Comparison of ENCODE assay signal across 7 cellular contexts in the genomic region with DNA sequence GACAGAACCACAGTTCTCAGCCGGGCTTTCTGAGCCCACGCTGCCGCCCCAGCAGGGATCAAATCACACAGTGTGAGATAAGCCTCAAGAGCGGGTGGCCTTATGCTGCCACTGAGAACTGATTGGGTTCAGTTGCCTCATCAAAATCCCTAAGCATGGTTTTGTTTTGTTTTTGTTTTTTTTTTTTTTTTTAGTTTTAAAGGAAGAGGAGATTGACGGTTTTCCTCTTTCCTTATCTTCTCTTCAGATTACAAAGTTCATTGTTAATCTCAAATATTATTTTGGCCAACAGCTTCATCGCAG. TPM values are rescaled to one million over a fixed set of nuclear protein-coding genes. Genes with fewer than 3 reads are reported as not detected.
DNase-seq lines count a peak whose midpoint lies in the region; ATAC-seq lines count a peak whose summit lies in the region.

No MANE protein-coding gene starts in this region.

- H3K4me1 Mint-ChIP-seq in activated T-helper 2 cell treated with anti-CD3 and anti-CD28 coated beads, Interferon-gamma antibody, Interleukin-2, Interleukin-4, amounts not matched to agents 10 μg/mL and 5 μg/mL and 100 μg/mL, durations not matched to agents 14 hours and 24 hours and 36 hours (ENCODE audit: low read depth) = peaks cover 43% of the 10 kb centered on the region

- H3K9me3 Mint-ChIP-seq in activated T-helper 2 cell treated with anti-CD3 and anti-CD28 coated beads, Interferon-gamma antibody, Interleukin-2, Interleukin-4, amounts not matched to agents 10 μg/mL and 5 μg/mL and 100 μg/mL, durations not matched to agents 14 hours and 24 hours and 36 hours = no peaks in the 10 kb centered on the region

- no peaks in the 10 kb centered on the region for H3K27me3 Mint-ChIP-seq in activated T-helper 2 cell treated with anti-CD3 and anti-CD28 coated beads, Interferon-gamma antibody, Interleukin-2, Interleukin-4, amounts not matched to agents 10 μg/mL and 5 μg/mL and 100 μg/mL, durations not matched to agents 14 hours and 24 hours and 36 hours (ENCODE audit: low read depth)

- H3K4me1 ChIP-seq in iPS-18a (ENCODE audit: control insufficient read depth, low read depth, low read length) (peaks cover 4% of the 10 kb centered on the region), stomach smooth muscle (ENCODE audit: control insufficient read depth, insufficient read depth, low read length) (peaks cover 4% of the 10 kb centered on the region)

- H3K4me3 Mint-ChIP-seq in activated T-helper 2 cell treated with anti-CD3 and anti-CD28 coated beads, Interferon-gamma antibody, Interleukin-2, Interleukin-4, amounts not matched to agents 10 μg/mL and 5 μg/mL and 100 μg/mL, durations not matched to agents 14 hours and 24 hours and 36 hours (ENCODE audit: low read depth) = peak overlapping the region; percentile 94

- ATAC-seq in GM18909 (IDR thresholded peaks at IDR 0.05; ENCODE audit: poor library complexity, unreplicated experiment) (peak; percentile 17), HG02970 (IDR thresholded peaks at IDR 0.05; ENCODE audit: low FRiP score, unreplicated experiment) (peak; percentile 15)

- H3K27ac ChIP-seq in iPS-18a (ENCODE audit: low read length) = no peak overlapping the region
- H3K27ac ChIP-seq in stomach smooth muscle (ENCODE audit: low read length) = peak overlapping the region; percentile 98

- H3K4me3 ChIP-seq in iPS-18a (ENCODE audit: low read length) (peak overlapping the region; percentile 100), stomach smooth muscle (ENCODE audit: low read length in 2 of 2) (peak overlapping the region; percentile 94 to 99)

- H3K9ac ChIP-seq in iPS-18a (ENCODE audit: low read length) (peak overlapping the region; percentile 90), stomach smooth muscle (ENCODE audit: low read length in 2 of 2) (peak overlapping the region; percentile 98)

- H3K36me3 ChIP-seq in iPS-18a (ENCODE audit: control insufficient read depth, low read depth, low read length) (peaks cover 29% of the 10 kb centered on the region), stomach smooth muscle (ENCODE audit: control insufficient read depth in 2 of 2, insufficient read depth in 2 of 2, low read length in 2 of 2) (peaks cover 13 to 19% of the 10 kb centered on the region in 2 donors)

- intact Hi-C loops in activated T-helper 2 cell treated with anti-CD3 and anti-CD28 coated beads, Interferon-gamma antibody, Interleukin-2, Interleukin-4, amounts not matched to agents 10 μg/mL and 5 μg/mL and 100 μg/mL, durations not matched to agents 14 hours and 24 hours and 36 hours (cut with micrococcal nuclease) = loop anchor here (1.0 to 10.0 kb wide), 6 partner anchors 18 to 954 kb away; partner anchors contain the start of genes ARID4B and GGPS1

- H3K27me3 ChIP-seq in iPS-18a (ENCODE audit: control insufficient read depth, insufficient read depth, low read length) (peaks cover 3% of the 10 kb centered on the region), stomach smooth muscle (ENCODE audit: control insufficient read depth in 1 of 2, insufficient read depth in 2 of 2, low read length in 2 of 2) (no peaks in the 10 kb centered on the region)

- H3K36me3 Mint-ChIP-seq in activated T-helper 2 cell treated with anti-CD3 and anti-CD28 coated beads, Interferon-gamma antibody, Interleukin-2, Interleukin-4, amounts not matched to agents 10 μg/mL and 5 μg/mL and 100 μg/mL, durations not matched to agents 14 hours and 24 hours and 36 hours (ENCODE audit: low read depth) = peaks cover 44% of the 10 kb centered on the region

- no peak for DNase-seq in activated T-helper 2 cell treated with anti-CD3 and anti-CD28 coated beads, Interferon-gamma antibody, Interleukin-2, Interleukin-4, amounts not matched to agents 10 μg/mL and 5 μg/mL and 100 μg/mL, durations not matched to agents 14 hours and 24 hours and 36 hours (ENCODE audit: low spot score)
- DNase-seq in COR-L47 (lab: John Stamatoyannopoulos, UW) (no peak), NK-92 (lab: John Stamatoyannopoulos, UW; ENCODE audit: unreplicated experiment) (no peak)

- H3K27ac Mint-ChIP-seq in activated T-helper 2 cell treated with anti-CD3 and anti-CD28 coated beads, Interferon-gamma antibody, Interleukin-2, Interleukin-4, amounts not matched to agents 10 μg/mL and 5 μg/mL and 100 μg/mL, durations not matched to agents 14 hours and 24 hours and 36 hours = peak overlapping the region; percentile 99

- H3K9me3 ChIP-seq in iPS-18a (ENCODE audit: control insufficient read depth, low read depth, low read length) = no peaks in the 10 kb centered on the region
- H3K9me3 ChIP-seq in stomach smooth muscle (ENCODE audit: control insufficient read depth in 2 of 2, low read length in 2 of 2) = no peaks in the 10 kb centered on the region

RNA-seq across cellular contexts. Expression of gene COA6, which starts 0.6 kb away (rescaled TPM):
- total RNA-seq in activated T-helper 2 cell treated with anti-CD3 and anti-CD28 coated beads, Interferon-gamma antibody, Interleukin-2, Interleukin-4, amounts not matched to agents 10 μg/mL and 5 μg/mL and 100 μg/mL, durations not matched to agents 14 hours and 24 hours and 36 hours = 60.3 and 63.6 TPM in 2 replicates
